29 cellular contexts compared by ENCODE assay signal in genomic region chr10:13585195-13585751, GRCh38.
"Had no signal": no experiment of that assay in that cellular context is flagged by ENCODE, and none has a peak within 500 bp of the region (broad histone marks: within the 10 kb centered on the region; RNA-seq: fewer than 3 reads in every experiment).

No MANE protein-coding gene starts in this region.

- H3K9me3 Mint-ChIP-seq: stimulated activated effector memory CD8-positive, alpha-beta T cell treated with anti-CD3 and anti-CD28 coated beads, Interleukin-12 subunit alpha, Interleukin-12 subunit beta, amount 100 ng/mL, for 72 hours; stimulated activated memory B cell treated with anti-CD40 and anti-IgM and Interleukin-4, amounts not matched to agents 10 μg/mL and 1 μg/mL and 100 μg/mL, for 72 hours; stimulated activated naive B cell treated with anti-CD40 and anti-IgM and Interleukin-4, amounts not matched to agents 10 μg/mL and 1 μg/mL and 100 μg/mL, for 72 hours; stimulated activated naive CD8-positive, alpha-beta T cell treated with anti-CD3 and anti-CD28 coated beads, Interleukin-15, amount 100 ng/mL, for 72 hours; stimulated activated naive CD8-positive, alpha-beta T cell treated with anti-CD3 and anti-CD28 coated beads, Interleukin-15, Interleukin-2, amounts not matched to agents 100 ng/mL and 50 ng/mL, for 24 hours; type B pancreatic cell had no signal

- H3K4me3 ChIP-seq: stomach, suprapubic skin, testis, thoracic aorta, thyroid gland, tibial artery, tibial nerve, transverse colon, upper lobe of left lung, upper lobe of right lung, uterus, vagina had no signal

- ATAC-seq: stimulated activated effector memory CD8-positive, alpha-beta T cell treated with anti-CD3 and anti-CD28 coated beads, Interleukin-12 subunit alpha, Interleukin-12 subunit beta, amount 100 ng/mL, for 72 hours; stimulated activated memory B cell treated with anti-CD40 and anti-IgM and Interleukin-4, amounts not matched to agents 10 μg/mL and 1 μg/mL and 100 μg/mL, for 72 hours; stimulated activated naive B cell treated with anti-CD40 and anti-IgM and Interleukin-4, amounts not matched to agents 10 μg/mL and 1 μg/mL and 100 μg/mL, for 72 hours; stimulated activated naive CD8-positive, alpha-beta T cell treated with anti-CD3 and anti-CD28 coated beads, Interleukin-15, amount 100 ng/mL, for 72 hours; stimulated activated naive CD8-positive, alpha-beta T cell treated with anti-CD3 and anti-CD28 coated beads, Interleukin-15, Interleukin-2, amounts not matched to agents 100 U/mL and 50 U/mL, for 24 hours; upper lobe of right lung had no signal

- H3K4me3 Mint-ChIP-seq: stimulated activated effector memory CD8-positive, alpha-beta T cell treated with anti-CD3 and anti-CD28 coated beads, Interleukin-12 subunit alpha, Interleukin-12 subunit beta, amount 100 ng/mL, for 72 hours; stimulated activated memory B cell treated with anti-CD40 and anti-IgM and Interleukin-4, amounts not matched to agents 10 μg/mL and 1 μg/mL and 100 μg/mL, for 72 hours; stimulated activated naive B cell treated with anti-CD40 and anti-IgM and Interleukin-4, amounts not matched to agents 10 μg/mL and 1 μg/mL and 100 μg/mL, for 72 hours; stimulated activated naive CD8-positive, alpha-beta T cell treated with anti-CD3 and anti-CD28 coated beads, Interleukin-15, amount 100 ng/mL, for 72 hours; stimulated activated naive CD8-positive, alpha-beta T cell treated with anti-CD3 and anti-CD28 coated beads, Interleukin-15, Interleukin-2, amounts not matched to agents 100 ng/mL and 50 ng/mL, for 24 hours; type B pancreatic cell had no signal

- H3K27ac ChIP-seq: stomach, suprapubic skin, testis, thoracic aorta, thyroid gland, tibial artery, tibial nerve, transverse colon, upper lobe of left lung, upper lobe of right lung, uterus, vagina had no signal

- DNase-seq: stimulated activated CD4-positive, alpha-beta T cell treated with anti-CD3 and anti-CD28 coated beads, Interleukin-2, amount 100 ng/mL, for 48 hours; stimulated activated CD4-positive, alpha-beta T cell treated with anti-CD3 and anti-CD28 coated beads, Interleukin-4, amount 100 ng/mL, for 1 hour; stimulated activated CD4-positive, alpha-beta T cell treated with anti-CD3 and anti-CD28 coated beads, Interleukin-4, amount 100 ng/mL, for 24 hours; stimulated activated CD4-positive, alpha-beta T cell treated with anti-CD3 and anti-CD28 coated beads, Interleukin-4, amount 100 ng/mL, for 4 hours; stimulated activated CD8-positive, alpha-beta memory T cell treated with anti-CD3 and anti-CD28 coated beads, Interleukin-4, amount 100 ng/mL, for 48 hours; stimulated activated naive B cell treated with anti-CD40 and anti-IgM and Interleukin-4, amounts not matched to agents 10 μg/mL and 1 μg/mL and 100 μg/mL, for 72 hours; stimulated activated naive CD4-positive, alpha-beta T cell; stimulated activated naive CD4-positive, alpha-beta T cell treated with Interleukin-2 at 50 U/mL for 16 hours; stimulated activated naive CD8-positive, alpha-beta T cell treated with anti-CD3 and anti-CD28 coated beads, Interleukin-15, amount 100 ng/mL, for 72 hours; stimulated activated naive CD8-positive, alpha-beta T cell treated with anti-CD3 and anti-CD28 coated beads, Interleukin-15, Interleukin-2, amounts not matched to agents 100 U/mL and 50 U/mL, for 24 hours; stomach; substantia nigra; testis; thyroid gland; tibial artery; transverse colon; trophoblast cell; upper lobe of left lung; upper lobe of right lung; uterus had no signal

- H3K27me3 ChIP-seq: testis, thyroid gland, upper lobe of left lung, uterus, vagina had no signal

- H3K27ac Mint-ChIP-seq: stimulated activated effector memory CD8-positive, alpha-beta T cell treated with anti-CD3 and anti-CD28 coated beads, Interleukin-12 subunit alpha, Interleukin-12 subunit beta, amount 100 ng/mL, for 72 hours; stimulated activated memory B cell treated with anti-CD40 and anti-IgM and Interleukin-4, amounts not matched to agents 10 μg/mL and 1 μg/mL and 100 μg/mL, for 72 hours; stimulated activated naive B cell treated with anti-CD40 and anti-IgM and Interleukin-4, amounts not matched to agents 10 μg/mL and 1 μg/mL and 100 μg/mL, for 72 hours; stimulated activated naive CD8-positive, alpha-beta T cell treated with anti-CD3 and anti-CD28 coated beads, Interleukin-15, amount 100 ng/mL, for 72 hours; stimulated activated naive CD8-positive, alpha-beta T cell treated with anti-CD3 and anti-CD28 coated beads, Interleukin-15, Interleukin-2, amounts not matched to agents 100 ng/mL and 50 ng/mL, for 24 hours; type B pancreatic cell had no signal

- FAIRE-seq: urothelium cell line had no signal

- H3K36me3 Mint-ChIP-seq: type B pancreatic cell had no signal

- H3K36me3 ChIP-seq: stomach, suprapubic skin, thoracic aorta, thyroid gland, tibial artery, tibial nerve, transverse colon, upper lobe of left lung, upper lobe of right lung, uterus, vagina had no signal

- H3K9me3 ChIP-seq: stomach, suprapubic skin, testis, thoracic aorta, thyroid gland, tibial artery, tibial nerve, transverse colon, upper lobe of left lung, upper lobe of right lung, uterus, vagina had no signal
